Comparison of ENCODE assay signal across 24 cellular contexts in genomic region chr7:48098846-48099245, GRCh38. TPM values are rescaled to one million over a fixed set of nuclear protein-coding genes. Genes with fewer than 3 reads are reported as not detected.
DNase-seq lines count a peak whose midpoint lies in the region; ATAC-seq and TF ChIP-seq lines count a peak whose summit lies in the region.
"Had no signal": no experiment of that assay in that cellular context is flagged by ENCODE, and none has a peak within 500 bp of the region (broad histone marks: within the 10 kb centered on the region; RNA-seq: fewer than 3 reads in every experiment).

No MANE protein-coding gene starts in this region.

- no peaks in the 10 kb centered on the region for H3K9me3 Mint-ChIP-seq in T-helper 2 cell treated with Interferon-gamma antibody and Interleukin-4, amounts not matched to agents 5 μg/mL and 100 μg/mL, for 36 hours
- no peaks in the 10 kb centered on the region for H3K9me3 Mint-ChIP-seq in activated naive CD8-positive, alpha-beta T cell treated with anti-CD3 and anti-CD28 coated beads, Interleukin-2, amount 50 U/mL, for 24 hours
- H3K9me3 Mint-ChIP-seq in natural killer cell (no peaks in the 10 kb centered on the region), endothelial cell (ENCODE audit: unreplicated experiment) (no peaks in the 10 kb centered on the region)
- H3K9me3 Mint-ChIP-seq: HFFc6, WTC11 had no signal

- peaks cover 42 to 45% of the 10 kb centered on the region in 2 experiments for H3K79me1 ChIP-seq in IMR-90 (ENCODE audit: low read depth in 1 of 2, low read length in 2 of 2)

- H2AFZ ChIP-seq in IMR-90 (replicated peaks; ENCODE audit: low read length, poor library complexity) = no peak overlapping the region

- H3K4me3 Mint-ChIP-seq in T-helper 2 cell treated with Interferon-gamma antibody and Interleukin-4, amounts not matched to agents 5 μg/mL and 100 μg/mL, for 36 hours = peak overlapping the region; percentile 81
- H3K4me3 Mint-ChIP-seq in activated naive CD8-positive, alpha-beta T cell treated with anti-CD3 and anti-CD28 coated beads, Interleukin-2, amount 50 U/mL, for 24 hours = no peak overlapping the region
- H3K4me3 Mint-ChIP-seq in natural killer cell (peak overlapping the region; percentile 86), endothelial cell (ENCODE audit: unreplicated experiment) (no peak overlapping the region)
- H3K4me3 Mint-ChIP-seq: HFFc6, WTC11 had no signal

- in situ Hi-C loops in IMR-90 (cut with MboI; ENCODE audit: low sequenced_read_pairs) = loop anchor here (10.0 kb wide), 1 partner anchor 114 kb away; no protein-coding TSS in a partner anchor

- no peak overlapping the region for H3K9ac ChIP-seq in IMR-90 (ENCODE audit: low read depth, low read length)

- H3K18ac ChIP-seq in IMR-90 (ENCODE audit: low read depth, low read length) = no peak overlapping the region

- ATAC-seq in IMR-90 (ENCODE audit: low read depth) = no peak
- ATAC-seq in activated naive CD8-positive, alpha-beta T cell treated with anti-CD3 and anti-CD28 coated beads, Interleukin-2, amount 50 U/mL, for 24 hours = no peak
- ATAC-seq in natural killer cell = no peak
- ATAC-seq: heart left ventricle, lower lobe of right lung, Right ventricle myocardium inferior, WTC11 had no signal

- POLR2A ChIA-PET in IMR-90 (lab: Charles Lee; ENCODE audit: unreplicated experiment) = no interaction called here

- TF ChIP-seq POLR2A in IMR-90 (IDR thresholded peaks at IDR 0.05; ENCODE audit: low read depth, low read length) = no peak

- H3K27me3 ChIP-seq in IMR-90 (ENCODE audit: control insufficient read depth, insufficient read depth, low read length) = no peaks in the 10 kb centered on the region
- H3K27me3 ChIP-seq: adrenal gland, heart left ventricle had no signal

- no peak overlapping the region for H2AK9ac ChIP-seq in IMR-90 (replicated peaks; ENCODE audit: low read depth, low read length, poor library complexity)

- no peaks in the 10 kb centered on the region for H3K27me3 Mint-ChIP-seq in T-helper 2 cell treated with Interferon-gamma antibody and Interleukin-4, amounts not matched to agents 5 μg/mL and 100 μg/mL, for 36 hours (ENCODE audit: low read depth)
- no peaks in the 10 kb centered on the region for H3K27me3 Mint-ChIP-seq in activated naive CD8-positive, alpha-beta T cell treated with anti-CD3 and anti-CD28 coated beads, Interleukin-2, amount 50 U/mL, for 24 hours
- H3K27me3 Mint-ChIP-seq in natural killer cell (ENCODE audit: low read depth in 2 of 2) (no peaks in the 10 kb centered on the region), endothelial cell (ENCODE audit: unreplicated experiment) (peaks cover 1% of the 10 kb centered on the region)

- H2BK20ac ChIP-seq in IMR-90 (ENCODE audit: low read depth, low read length) = no peak overlapping the region

- H3K56ac ChIP-seq in IMR-90 (ENCODE audit: extremely low read depth, insufficient read depth, low read length) = no peak overlapping the region

- DNase-seq in T-helper 2 cell treated with Interferon-gamma antibody and Interleukin-4, amounts not matched to agents 5 μg/mL and 100 μg/mL, for 36 hours (ENCODE audit: low spot score) = no peak
- DNase-seq in T-helper 2 cell (no peak), IMR-90 (no peak), natural killer cell (no peak), endothelial cell (ENCODE audit: low spot score) (no peak), SW480 (ENCODE audit: low spot score) (no peak), NCI-H526 treated with DMSO at 0.1 percent for 48 hours (lab: John Stamatoyannopoulos, UW) (no peak)
- DNase-seq in activated naive CD8-positive, alpha-beta T cell treated with anti-CD3 and anti-CD28 coated beads, Interleukin-2, amount 50 U/mL, for 24 hours = no peak
- DNase-seq: 8988T; activated CD8-positive, alpha-beta memory T cell treated with anti-CD3 and anti-CD28 coated beads, Interleukin-2, amount 50 U/mL, for 48 hours; central memory CD4-positive, alpha-beta T cell; DMS53; effector CD4-positive, alpha-beta T cell; heart left ventricle; HFFc6; lower lobe of right lung; NCI-H1694 treated with DMSO at 0.1 percent for 48 hours; NCI-H446; posterior cingulate gyrus; stimulated activated CD4-positive, alpha-beta T cell treated with anti-CD3 and anti-CD28 coated beads, Interleukin-4, amount 100 ng/mL, for 1 hour; substantia nigra had no signal

- no peak overlapping the region for H2BK15ac ChIP-seq in IMR-90 (ENCODE audit: low read depth, low read length)

- no peak overlapping the region for H3K27ac ChIP-seq in IMR-90 (ENCODE audit: insufficient read depth, low read length)
- H3K27ac ChIP-seq: adrenal gland had no signal

- H3K23ac ChIP-seq in IMR-90 (ENCODE audit: low read depth, low read length) = no peak overlapping the region

- peaks cover 31% of the 10 kb centered on the region for H3K36me3 ChIP-seq in IMR-90 (ENCODE audit: control insufficient read depth, insufficient read depth, low read length)

- H3K36me3 Mint-ChIP-seq in T-helper 2 cell treated with Interferon-gamma antibody and Interleukin-4, amounts not matched to agents 5 μg/mL and 100 μg/mL, for 36 hours (ENCODE audit: low read depth) = peaks cover 83% of the 10 kb centered on the region
- H3K36me3 Mint-ChIP-seq in activated naive CD8-positive, alpha-beta T cell treated with anti-CD3 and anti-CD28 coated beads, Interleukin-2, amount 50 U/mL, for 24 hours (ENCODE audit: low read depth) = peaks cover 60% of the 10 kb centered on the region
- peaks cover 19% of the 10 kb centered on the region for H3K36me3 Mint-ChIP-seq in natural killer cell
- peaks cover 62% of the 10 kb centered on the region for H3K36me3 Mint-ChIP-seq in endothelial cell (ENCODE audit: low read depth, unreplicated experiment)

- H3K4me2 ChIP-seq in IMR-90 (ENCODE audit: low read depth, low read length) = no peak overlapping the region

- no TSS peak for BruUV-seq in IMR-90 (replicated peaks; lab: Mats Ljungman, UMichigan)

- no peaks in the 10 kb centered on the region for H3K9me3 ChIP-seq in IMR-90 (ENCODE audit: control insufficient read depth, insufficient read depth, low read length)
- H3K9me3 ChIP-seq: adrenal gland, heart left ventricle, lower lobe of right lung had no signal

- H3K4me1 Mint-ChIP-seq in T-helper 2 cell treated with Interferon-gamma antibody and Interleukin-4, amounts not matched to agents 5 μg/mL and 100 μg/mL, for 36 hours (ENCODE audit: low read depth) = peaks cover 57% of the 10 kb centered on the region
- H3K4me1 Mint-ChIP-seq in activated naive CD8-positive, alpha-beta T cell treated with anti-CD3 and anti-CD28 coated beads, Interleukin-2, amount 50 U/mL, for 24 hours = peaks cover 55% of the 10 kb centered on the region
- H3K4me1 Mint-ChIP-seq in natural killer cell (peaks cover 72 to 77% of the 10 kb centered on the region in 2 donors), endothelial cell (ENCODE audit: unreplicated experiment) (peaks cover 17% of the 10 kb centered on the region)
- H3K4me1 Mint-ChIP-seq: WTC11 had no signal

- H4K5ac ChIP-seq in IMR-90 (ENCODE audit: low read depth, low read length) = no peak overlapping the region

- H3K14ac ChIP-seq in IMR-90 (replicated peaks; ENCODE audit: low read depth, low read length) = no peak overlapping the region

- H4K8ac ChIP-seq in IMR-90 (ENCODE audit: low read depth in 2 of 2, low read length in 2 of 2) = no peak overlapping the region

- 0 out of 2 replicates have a peak overlapping the region, but pooled peaks have one; percentile 15 for H3K4ac ChIP-seq in IMR-90 (ENCODE audit: low read depth, low read length)

- WGBS in IMR-90 (ENCODE audit: extremely low coverage in 2 of 2, insufficient read length in 1 of 2), 2 experiments = no CpG with 5 or more reads among the region's 4 CpGs

- no peak overlapping the region for H2BK5ac ChIP-seq in IMR-90 (ENCODE audit: low read depth, low read length, poor library complexity, severe bottlenecking)

- intact Hi-C loops in IMR-90 (cut with micrococcal nuclease) (no loop called here), natural killer cell (cut with micrococcal nuclease) (no loop called here)

- peak overlapping the region; percentile 49; the same call in 1 of the 2 replicates for H2AK5ac ChIP-seq in IMR-90 (ENCODE audit: low read depth, low read length)

- peaks cover 18% of the 10 kb centered on the region for H3K4me1 ChIP-seq in IMR-90 (ENCODE audit: control insufficient read depth, insufficient read depth, low read length)

- H3K27ac Mint-ChIP-seq in T-helper 2 cell treated with Interferon-gamma antibody and Interleukin-4, amounts not matched to agents 5 μg/mL and 100 μg/mL, for 36 hours = peak overlapping the region; percentile 97
- H3K27ac Mint-ChIP-seq in activated naive CD8-positive, alpha-beta T cell treated with anti-CD3 and anti-CD28 coated beads, Interleukin-2, amount 50 U/mL, for 24 hours = peak overlapping the region; percentile 76
- H3K27ac Mint-ChIP-seq in natural killer cell = peak overlapping the region; percentile 96 to 98
- no peak overlapping the region for H3K27ac Mint-ChIP-seq in endothelial cell (ENCODE audit: unreplicated experiment)
- H3K27ac Mint-ChIP-seq: HFFc6, WTC11 had no signal

- TF ChIP-seq RAD21 in IMR-90 (IDR thresholded peaks at IDR 0.05; ENCODE audit: low read length) = no peak

- dilution Hi-C loops in IMR-90 (cut with HindIII; ENCODE audit: low sequenced_read_pairs, unreplicated experiment) = no loop called here

- no peak overlapping the region for H3K4me3 ChIP-seq in IMR-90 (ENCODE audit: insufficient read depth, low read depth, low read length)
- H3K4me3 ChIP-seq: adrenal gland, heart left ventricle, lower lobe of right lung had no signal

- peak overlapping the region; percentile 16; the same call in 1 of the 2 replicates for H4K91ac ChIP-seq in IMR-90 (ENCODE audit: insufficient read depth, low read depth, low read length)

- no peaks in the 10 kb centered on the region for H4K20me1 ChIP-seq in IMR-90 (ENCODE audit: insufficient read depth, low read length)

- no peak overlapping the region for H2BK120ac ChIP-seq in IMR-90 (ENCODE audit: low read depth, low read length)

- peaks cover 19% of the 10 kb centered on the region for H3K9me1 ChIP-seq in IMR-90 (ENCODE audit: insufficient read depth, low read length)

- CTCF ChIA-PET in IMR-90 (lab: Yijun Ruan, JAX) = no interaction called here

- no peak for TF ChIP-seq CTCF in IMR-90 (conservative IDR thresholded peaks at IDR 0.05; ENCODE audit: low read depth, low read length)
- TF ChIP-seq CTCF in natural killer cell (IDR thresholded peaks at IDR 0.05) = no peak
- no peak for TF ChIP-seq CTCF in endothelial cell (IDR thresholded peaks at IDR 0.05; ENCODE audit: unreplicated experiment)

RNA-seq across cellular contexts. Expression of gene UPP1, which starts 9.8 kb away (rescaled TPM):
- total RNA-seq in IMR-90 (2012; rRNA removed) (3.9 and 4.2 TPM in 2 replicates), natural killer cell (100 to 1,000 TPM in 2 of 3 donors, 10 to 100 TPM in 1; 98.5 to 121 (median 113) TPM), endothelial cell (ENCODE audit: unreplicated experiment) (77.4 TPM)
- polyA plus RNA-seq in IMR-90 (2012; rRNA removed) = 14.5 and 17.0 TPM in 2 replicates
- 13.7 and 14.6 TPM in 2 replicates for polyA plus RNA-seq in IMR-90 (2012; cell fraction: cytosol; rRNA removed)
- 47.9 and 58.8 TPM in 2 replicates for polyA plus RNA-seq in IMR-90 (2012; cell fraction: nucleus; rRNA removed; ENCODE audit: low replicate concordance)

Comparison
In these comparisons a context has a peak if more than half of its experiments do, and no peak if none do; other contexts are left out.
1. H3K4me3 Mint-ChIP-seq: peak in T-helper 2 cell treated with Interferon-gamma antibody and Interleukin-4, amounts not matched to agents 5 μg/mL and 100 μg/mL, for 36 hours (single experiment) and natural killer cell (single experiment); none in activated naive CD8-positive, alpha-beta T cell treated with anti-CD3 and anti-CD28 coated beads, Interleukin-2, amount 50 U/mL, for 24 hours (single experiment) and endothelial cell (single experiment).
2. RNA of gene UPP1, which starts 9.8 kb away (total RNA-seq): 98.5 to 121 TPM in natural killer cell and 77.4 TPM in endothelial cell (single experiment); 3.9 to 4.2 TPM in IMR-90; every median in the first group is over 10 times any median in the second.